ENCODE assay signal across 28 cellular contexts in the genomic region with DNA sequence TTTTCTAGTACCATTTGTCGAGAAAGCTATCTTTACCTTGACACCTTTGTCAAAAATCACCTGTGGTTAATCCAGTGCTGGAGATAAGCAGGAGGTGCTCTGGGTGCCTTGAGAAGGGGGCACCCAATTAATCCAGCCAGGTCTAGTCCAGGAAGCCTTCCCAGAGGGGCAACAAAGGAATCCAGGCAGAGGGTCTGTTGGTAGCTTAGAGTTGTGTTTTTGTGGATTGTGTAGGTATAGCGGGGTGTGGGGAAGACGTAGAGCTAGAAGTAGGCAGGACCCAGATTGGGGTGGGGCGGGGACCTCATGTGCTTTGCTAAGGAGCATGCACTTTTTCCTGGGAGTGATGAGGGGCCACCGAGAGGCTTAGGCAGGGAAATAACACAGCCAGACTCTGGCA.
"Had no signal": no experiment of that assay in that cellular context is flagged by ENCODE, and none has a peak within 500 bp of the region (broad histone marks: within the 10 kb centered on the region; RNA-seq: fewer than 3 reads in every experiment).

No MANE protein-coding gene starts in this region.

- H3K27ac Mint-ChIP-seq: activated CD4-positive, alpha-beta memory T cell treated with anti-CD3 and anti-CD28 coated beads, Interleukin-2, amount 10 ng/mL, durations not matched to agents 7 days and 5 days; activated naive CD4-positive, alpha-beta T cell treated with anti-CD3 and anti-CD28 coated beads, Interleukin-2, amount 50 U/mL, for 24 hours; activated naive CD8-positive, alpha-beta T cell treated with anti-CD3 and anti-CD28 coated beads, Interleukin-2, amount 10 ng/mL, durations not matched to agents 7 days and 5 days; activated T-cell treated with anti-CD3 and anti-CD28 coated beads, Interleukin-2, amount 50 U/mL, for 24 hours; activated T-helper 2 cell treated with anti-CD3 and anti-CD28 coated beads, Interferon-gamma antibody, Interleukin-2, Interleukin-4, amounts not matched to agents 10 μg/mL and 5 μg/mL and 100 μg/mL, durations not matched to agents 14 hours and 24 hours and 36 hours had no signal

- H3K27me3 Mint-ChIP-seq: activated naive CD4-positive, alpha-beta T cell treated with anti-CD3 and anti-CD28 coated beads, Interleukin-2, amount 50 U/mL, for 24 hours had no signal

- H3K4me1 Mint-ChIP-seq: activated naive CD4-positive, alpha-beta T cell treated with anti-CD3 and anti-CD28 coated beads, Interleukin-2, amount 50 U/mL, for 24 hours had no signal

- H3K4me3 ChIP-seq: body of pancreas, breast epithelium, PC-9 had no signal

- H3K4me2 ChIP-seq: PC-9 had no signal

- H2AFZ ChIP-seq: PC-9 had no signal

- ATAC-seq: body of pancreas, Right ventricle myocardium inferior had no signal

- DNase-seq: activated CD4-positive, alpha-beta memory T cell treated with anti-CD3 and anti-CD28 coated beads, Interleukin-2, amount 10 ng/mL, durations not matched to agents 7 days and 5 days; activated CD4-positive, alpha-beta T cell treated with anti-CD3 and anti-CD28 coated beads for 1 hour; activated CD4-positive, alpha-beta T cell treated with anti-CD3 and anti-CD28 coated beads for 48 hours; activated CD4-positive, CD25-positive, alpha-beta regulatory T cell; activated gamma-delta T cell; activated naive CD4-positive, alpha-beta T cell treated with Interleukin-2 at 50 U/mL for 16 hours; activated naive CD8-positive, alpha-beta T cell treated with anti-CD3 and anti-CD28 coated beads, Interleukin-2, amount 10 ng/mL, durations not matched to agents 7 days and 5 days; activated T-cell treated with anti-CD3 and anti-CD28 coated beads, Interleukin-2, amount 50 U/mL, for 24 hours; amygdala; body of pancreas; cerebellar nuclear complex; NCI-H1105 treated with DMSO at 0.1 percent for 48 hours; NCI-H1436; NCI-H1694; NCI-H1930; NCI-H2081 treated with DMSO at 0.1 percent for 48 hours; NCI-H345; NCI-H524 treated with DMSO at 0.1 percent for 48 hours; PC-9; SW 1271; T-helper 1 cell; T1000; WERI-Rb-1 had no signal

- H3K27ac ChIP-seq: body of pancreas, breast epithelium, PC-9, RWPE1, WERI-Rb-1 had no signal

- H3K4me1 ChIP-seq: breast epithelium had no signal

- H3K27me3 ChIP-seq: body of pancreas, breast epithelium had no signal

- H3K4me3 Mint-ChIP-seq: activated CD4-positive, alpha-beta memory T cell treated with anti-CD3 and anti-CD28 coated beads, Interleukin-2, amount 10 ng/mL, durations not matched to agents 7 days and 5 days; activated naive CD4-positive, alpha-beta T cell treated with anti-CD3 and anti-CD28 coated beads, Interleukin-2, amount 50 U/mL, for 24 hours; activated naive CD8-positive, alpha-beta T cell treated with anti-CD3 and anti-CD28 coated beads, Interleukin-2, amount 10 ng/mL, durations not matched to agents 7 days and 5 days; activated T-cell treated with anti-CD3 and anti-CD28 coated beads, Interleukin-2, amount 50 U/mL, for 24 hours had no signal

- H3K36me3 ChIP-seq: breast epithelium, WERI-Rb-1 had no signal

- H3K9me3 ChIP-seq: body of pancreas, breast epithelium had no signal

- H3K36me3 Mint-ChIP-seq: activated naive CD4-positive, alpha-beta T cell treated with anti-CD3 and anti-CD28 coated beads, Interleukin-2, amount 50 U/mL, for 24 hours; activated naive CD8-positive, alpha-beta T cell treated with anti-CD3 and anti-CD28 coated beads, Interleukin-2, amount 10 ng/mL, durations not matched to agents 7 days and 5 days had no signal
